In genomic region chr6:37175332-37176267, GRCh38 we compare ENCODE assay signal across 2 cellular contexts.
TF ChIP-seq lines count a peak whose summit lies in the region.

No MANE protein-coding gene starts in this region.

TF ChIP-seq in SK-N-SH treated with all-trans-retinoic acid at 6 μM for 48 hours, 23 proteins besides CTCF, POLR2A, EP300 and RAD21 (continued from another document):
- TF ChIP-seq, protein P1, sequence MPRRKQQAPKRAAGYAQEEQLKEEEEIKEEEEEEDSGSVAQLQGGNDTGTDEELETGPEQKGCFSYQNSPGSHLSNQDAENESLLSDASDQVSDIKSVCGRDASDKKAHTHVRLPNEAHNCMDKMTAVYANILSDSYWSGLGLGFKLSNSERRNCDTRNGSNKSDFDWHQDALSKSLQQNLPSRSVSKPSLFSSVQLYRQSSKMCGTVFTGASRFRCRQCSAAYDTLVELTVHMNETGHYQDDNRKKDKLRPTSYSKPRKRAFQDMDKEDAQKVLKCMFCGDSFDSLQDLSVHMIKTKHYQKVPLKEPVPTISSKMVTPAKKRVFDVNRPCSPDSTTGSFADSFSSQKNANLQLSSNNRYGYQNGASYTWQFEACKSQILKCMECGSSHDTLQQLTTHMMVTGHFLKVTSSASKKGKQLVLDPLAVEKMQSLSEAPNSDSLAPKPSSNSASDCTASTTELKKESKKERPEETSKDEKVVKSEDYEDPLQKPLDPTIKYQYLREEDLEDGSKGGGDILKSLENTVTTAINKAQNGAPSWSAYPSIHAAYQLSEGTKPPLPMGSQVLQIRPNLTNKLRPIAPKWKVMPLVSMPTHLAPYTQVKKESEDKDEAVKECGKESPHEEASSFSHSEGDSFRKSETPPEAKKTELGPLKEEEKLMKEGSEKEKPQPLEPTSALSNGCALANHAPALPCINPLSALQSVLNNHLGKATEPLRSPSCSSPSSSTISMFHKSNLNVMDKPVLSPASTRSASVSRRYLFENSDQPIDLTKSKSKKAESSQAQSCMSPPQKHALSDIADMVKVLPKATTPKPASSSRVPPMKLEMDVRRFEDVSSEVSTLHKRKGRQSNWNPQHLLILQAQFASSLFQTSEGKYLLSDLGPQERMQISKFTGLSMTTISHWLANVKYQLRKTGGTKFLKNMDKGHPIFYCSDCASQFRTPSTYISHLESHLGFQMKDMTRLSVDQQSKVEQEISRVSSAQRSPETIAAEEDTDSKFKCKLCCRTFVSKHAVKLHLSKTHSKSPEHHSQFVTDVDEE (CRISPR knock-in tag; IDR thresholded peaks at IDR 0.05): no peak
- peak; percentile 65; the same call in 1 of the 2 replicates for TF ChIP-seq PATZ1 (CRISPR knock-in tag; IDR thresholded peaks at IDR 0.05; ENCODE audit: borderline replicate concordance)

TF ChIP-seq in SK-N-SH, 30 proteins besides CTCF, POLR2A, EP300 and RAD21 (continued from another document):
- TF ChIP-seq, protein P2, sequence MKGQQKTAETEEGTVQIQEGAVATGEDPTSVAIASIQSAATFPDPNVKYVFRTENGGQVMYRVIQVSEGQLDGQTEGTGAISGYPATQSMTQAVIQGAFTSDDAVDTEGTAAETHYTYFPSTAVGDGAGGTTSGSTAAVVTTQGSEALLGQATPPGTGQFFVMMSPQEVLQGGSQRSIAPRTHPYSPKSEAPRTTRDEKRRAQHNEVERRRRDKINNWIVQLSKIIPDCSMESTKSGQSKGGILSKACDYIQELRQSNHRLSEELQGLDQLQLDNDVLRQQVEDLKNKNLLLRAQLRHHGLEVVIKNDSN (IDR thresholded peaks at IDR 0.05; ENCODE audit: borderline replicate concordance, low read depth): no peak
- TF ChIP-seq FOXJ3 (CRISPR knock-in tag; IDR thresholded peaks at IDR 0.05): no peak
- no peak for TF ChIP-seq FOSL2 (IDR thresholded peaks at IDR 0.05; ENCODE audit: borderline replicate concordance, low read depth)
- no peak for TF ChIP-seq GABPA (IDR thresholded peaks at IDR 0.05; ENCODE audit: low read depth)
- TF ChIP-seq CHD2 (IDR thresholded peaks at IDR 0.05; ENCODE audit: low read length, partially characterized antibody): no peak
- TF ChIP-seq, protein P3, sequence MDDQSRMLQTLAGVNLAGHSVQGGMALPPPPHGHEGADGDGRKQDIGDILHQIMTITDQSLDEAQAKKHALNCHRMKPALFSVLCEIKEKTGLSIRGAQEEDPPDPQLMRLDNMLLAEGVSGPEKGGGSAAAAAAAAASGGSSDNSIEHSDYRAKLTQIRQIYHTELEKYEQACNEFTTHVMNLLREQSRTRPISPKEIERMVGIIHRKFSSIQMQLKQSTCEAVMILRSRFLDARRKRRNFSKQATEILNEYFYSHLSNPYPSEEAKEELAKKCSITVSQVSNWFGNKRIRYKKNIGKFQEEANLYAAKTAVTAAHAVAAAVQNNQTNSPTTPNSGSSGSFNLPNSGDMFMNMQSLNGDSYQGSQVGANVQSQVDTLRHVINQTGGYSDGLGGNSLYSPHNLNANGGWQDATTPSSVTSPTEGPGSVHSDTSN (IDR thresholded peaks at IDR 0.05): no peak
